32 cellular contexts compared by ENCODE assay signal in the genomic region with DNA sequence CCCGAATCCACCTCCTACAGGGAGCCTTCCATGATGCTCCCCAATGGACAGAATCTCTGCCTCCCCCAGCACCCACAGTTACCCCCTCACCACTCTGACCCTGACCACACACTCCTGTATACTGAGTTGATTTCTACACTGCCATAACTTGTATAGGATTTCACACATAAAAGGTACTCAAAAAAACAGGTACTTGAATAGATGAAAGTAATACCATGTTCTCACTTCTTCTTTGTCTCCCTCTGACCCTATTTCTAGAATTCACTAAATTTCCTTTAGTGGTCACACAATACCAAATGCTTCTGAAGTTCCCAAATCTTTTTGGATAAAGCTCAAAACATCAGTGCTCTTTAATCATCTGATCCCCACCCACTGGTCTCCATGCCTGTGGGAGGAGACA. TPM values are rescaled to one million over a fixed set of nuclear protein-coding genes. Genes with fewer than 3 reads are reported as not detected.
DNase-seq lines count a peak whose midpoint lies in the region; ATAC-seq, FAIRE-seq and TF ChIP-seq lines count a peak whose summit lies in the region.
"Had no signal": no experiment of that assay in that cellular context is flagged by ENCODE, and none has a peak within 500 bp of the region (broad histone marks: within the 10 kb centered on the region; RNA-seq: fewer than 3 reads in every experiment).

No MANE protein-coding gene starts in this region.

- TF ChIP-seq CTCF in GM10266 (IDR thresholded peaks at IDR 0.05; ENCODE audit: control insufficient read depth, insufficient read depth, low read depth, missing control alignments), result no peak

- ATAC-seq in GM19463 (IDR thresholded peaks at IDR 0.05; ENCODE audit: unreplicated experiment) (peak; percentile 51), HG02870 (IDR thresholded peaks at IDR 0.05; ENCODE audit: unreplicated experiment) (peak; percentile 70), HG03432 (IDR thresholded peaks at IDR 0.05; ENCODE audit: unreplicated experiment) (peak; percentile 75), HG02970 (IDR thresholded peaks at IDR 0.05; ENCODE audit: low FRiP score, unreplicated experiment) (no peak)
- ATAC-seq: A549; body of pancreas; HCT116; K562; left lung; Panc1; stimulated activated effector memory CD8-positive, alpha-beta T cell treated with anti-CD3 and anti-CD28 coated beads, Interleukin-12 subunit alpha, Interleukin-12 subunit beta, amount 100 ng/mL, for 72 hours had no signal

- FAIRE-seq in GM18507 (lab: Jason Lieb, UNC), result peak; percentile 12
- FAIRE-seq: A549, HTR-8/SVneo, islet of Langerhans, K562 had no signal

- DNase-seq in GM18507 (ENCODE audit: extremely low spot score, insufficient read length, low read depth) (no peak), cardiac septum (ENCODE audit: low spot score) (no peak), cerebellum (ENCODE audit: low spot score) (no peak), GM10266 (ENCODE audit: extremely low spot score) (no peak)
- DNase-seq: activated CD4-positive, alpha-beta memory T cell treated with anti-CD3 and anti-CD28 coated beads for 36 hours; activated CD4-positive, CD25-positive, alpha-beta regulatory T cell treated with anti-CD3 and anti-CD28 coated beads, Interleukin-2, amount 50 U/mL, for 72 hours; activated CD8-positive, alpha-beta memory T cell treated with anti-CD3 and anti-CD28 coated beads, Interleukin-2, amount 50 U/mL, for 48 hours; activated naive CD4-positive, alpha-beta T cell treated with anti-CD3 and anti-CD28 coated beads for 36 hours; body of pancreas; Calu3; dermis blood vessel endothelial cell; DND-41; foreskin fibroblast; GF-D8; left lung; NCI-H2029; NCI-H526 treated with DMSO at 0.1 percent for 48 hours; ovary; retina; SHP77; transverse colon had no signal

- intact Hi-C loops in cardiac septum (cut with DNase I), result no loop called here

RNA-seq across cellular contexts. Expression of a gene that starts 45.4 kb away (rescaled TPM):
- total RNA-seq in cardiac septum, result 8.1 TPM
- total RNA-seq in cerebellum, result 63.1 TPM
